Comparison of ENCODE assay signal across 17 cellular contexts in genomic region chr2:8268172-8268783, GRCh38.
DNase-seq lines count a peak whose midpoint lies in the region; ATAC-seq, FAIRE-seq and TF ChIP-seq lines count a peak whose summit lies in the region.
"Had no signal": no experiment of that assay in that cellular context is flagged by ENCODE, and none has a peak within 500 bp of the region (broad histone marks: within the 10 kb centered on the region; RNA-seq: fewer than 3 reads in every experiment).

No MANE protein-coding gene starts in this region.

- H3K9ac ChIP-seq in K562 (ENCODE audit: insufficient read depth in 1 of 2, low read depth in 2 of 2, low read length in 2 of 2), result no peak overlapping the region
- H3K9ac ChIP-seq: KMS-11 had no signal

- ATAC-seq in A549, result no peak
- ATAC-seq in K562, result no peak
- ATAC-seq in right cardiac atrium, result peak; percentile 88
- ATAC-seq in HG02642 (IDR thresholded peaks at IDR 0.05; ENCODE audit: poor library complexity, unreplicated experiment), result no peak
- no peak for ATAC-seq in HG03280 (IDR thresholded peaks at IDR 0.05; ENCODE audit: unreplicated experiment)
- no peak for ATAC-seq in gastroesophageal sphincter

- CTCF ChIA-PET in A549 (lab: Yijun Ruan, JAX), result no interaction called here
- CTCF ChIA-PET in K562 (lab: Yijun Ruan, JAX; ENCODE audit: low intra/inter-chr PET ratio), result no interaction called here

- no peaks in the 10 kb centered on the region for H3K79me2 ChIP-seq in K562 (ENCODE audit: control insufficient read depth, insufficient read depth, low read length)

- no TSS peak for BruUV-seq in K562 (replicated peaks; lab: Mats Ljungman, UMichigan)

- intact Hi-C loops in K562 (cut with micrococcal nuclease) (no loop called here), right cardiac atrium (cut with DNase I) (no loop called here)

- no peaks in the 10 kb centered on the region for H3K9me1 ChIP-seq in K562 (ENCODE audit: control insufficient read depth, insufficient read depth, low read length)

- WGBS in A549 (ENCODE audit: missing lambda C conversion rate), result 53% methylated on average over 8 of the region's 8 CpGs
- WGBS in K562 (ENCODE audit: insufficient coverage, low coverage, missing lambda C conversion rate), result 6% methylated on average over 8 of the region's 8 CpGs
- 50% methylated on average over 8 of the region's 8 CpGs for WGBS in right cardiac atrium
- WGBS in gastroesophageal sphincter (ENCODE audit: low coverage in 1 of 2), 2 donors, result 60 to 96% methylated on average over 2 to 8 of the region's 8 CpGs

- no peak overlapping the region for H2AFZ ChIP-seq in K562 (ENCODE audit: low read depth, low read length)

- no peak overlapping the region for H3K27ac ChIP-seq in A549
- H3K27ac ChIP-seq in K562 (ENCODE audit: extremely low read depth, low read depth, low read length), result no peak overlapping the region
- H3K27ac ChIP-seq in right cardiac atrium (ENCODE audit: low read length), result no peak overlapping the region
- H3K27ac ChIP-seq in coronary artery, result no peak overlapping the region
- no peak overlapping the region for H3K27ac ChIP-seq in gastroesophageal sphincter
- H3K27ac ChIP-seq: KMS-11, neutrophil, Peyer's patch had no signal

- H3K4me1 ChIP-seq in A549 (no peaks in the 10 kb centered on the region), K562 (replicated peaks in 1 of 2; ENCODE audit: control insufficient read depth in 2 of 2, insufficient read depth in 2 of 2, low read length in 2 of 2) (no peaks in the 10 kb centered on the region), right cardiac atrium (ENCODE audit: control insufficient read depth, insufficient read depth, low read length) (peaks cover 4% of the 10 kb centered on the region), gastroesophageal sphincter (no peaks in the 10 kb centered on the region)
- H3K4me1 ChIP-seq: Peyer's patch had no signal

- DNase-seq in A549 (ENCODE audit: low read depth in 1 of 2, low spot score in 1 of 2) (no peak), EH (ENCODE audit: low read depth) (peak; percentile 50), K562 (ENCODE audit: extremely low read depth in 1 of 4, low spot score in 3 of 4) (no peak), right cardiac atrium (peak; percentile 64 to 78 (median 69)), coronary artery (ENCODE audit: low spot score) (no peak)
- DNase-seq: activated CD4-positive, CD25-positive, alpha-beta regulatory T cell treated with anti-CD3 and anti-CD28 coated beads, Interleukin-2, amount 50 U/mL, for 72 hours; AML-193; cerebellar nuclear complex; endodermal cell; NCI-H1105; Peyer's patch; retina had no signal

- H3K27me3 ChIP-seq in K562 (ENCODE audit: control insufficient read depth in 2 of 2, insufficient read depth in 2 of 2, low read length in 2 of 2) (no peaks in the 10 kb centered on the region), right cardiac atrium (ENCODE audit: control insufficient read depth, insufficient read depth) (no peaks in the 10 kb centered on the region), gastroesophageal sphincter (no peaks in the 10 kb centered on the region)
- H3K27me3 ChIP-seq: neutrophil, Peyer's patch had no signal

- TF ChIP-seq EP300 in A549 (IDR thresholded peaks at IDR 0.05), result no peak
- no peak for TF ChIP-seq EP300 in K562 (IDR thresholded peaks at IDR 0.05; ENCODE audit: low read length)
- TF ChIP-seq EP300 in gastroesophageal sphincter (IDR thresholded peaks at IDR 0.05), result no peak

- FAIRE-seq in A549 (lab: Jason Lieb, UNC) (no peak), K562 (lab: Jason Lieb, UNC) (no peak)

- H3K36me3 ChIP-seq in K562 (ENCODE audit: control insufficient read depth, insufficient read depth, low read length), result no peaks in the 10 kb centered on the region
- H3K36me3 ChIP-seq in gastroesophageal sphincter, result no peaks in the 10 kb centered on the region
- H3K36me3 ChIP-seq: neutrophil, Peyer's patch had no signal

- POLR2A ChIA-PET in A549 (lab: Yijun Ruan, JAX), result no interaction called here
- POLR2A ChIA-PET in K562 (lab: Yijun Ruan, JAX), result no interaction called here

- TF ChIP-seq CTCF in A549 (IDR thresholded peaks at IDR 0.05) (no peak), K562 (IDR thresholded peaks at IDR 0.05 in 2 of 3, conservative IDR thresholded peaks at IDR 0.05 in 1 of 3; ENCODE audit: insufficient read depth in 2 of 3, low read depth in 1 of 3, low read length in 3 of 3) (no peak), coronary artery (IDR thresholded peaks at IDR 0.05) (no peak), gastroesophageal sphincter (IDR thresholded peaks at IDR 0.05) (no peak)

- in situ Hi-C loops in K562 (cut with MboI), result no loop called here

- TF ChIP-seq POLR2A in A549 (IDR thresholded peaks at IDR 0.05; ENCODE audit: low read length), result no peak
- TF ChIP-seq POLR2A in K562 (conservative IDR thresholded peaks at IDR 0.05), result no peak
- TF ChIP-seq POLR2A in gastroesophageal sphincter (IDR thresholded peaks at IDR 0.05), result no peak

- H3K4me2 ChIP-seq in A549, result no peak overlapping the region
- H3K4me2 ChIP-seq in K562 (ENCODE audit: insufficient read depth, low read length), result no peak overlapping the region
- H3K4me2 ChIP-seq: KMS-11 had no signal

- H3K9me3 ChIP-seq in A549 (no peaks in the 10 kb centered on the region), K562 (replicated peaks; ENCODE audit: control insufficient read depth, insufficient read depth, low read depth, low read length) (no peaks in the 10 kb centered on the region), right cardiac atrium (ENCODE audit: control insufficient read depth, low read length) (no peaks in the 10 kb centered on the region), gastroesophageal sphincter (no peaks in the 10 kb centered on the region)
- H3K9me3 ChIP-seq: neutrophil, Peyer's patch had no signal

- TF ChIP-seq RAD21 in A549 (conservative IDR thresholded peaks at IDR 0.05 in 1 of 2, IDR thresholded peaks at IDR 0.05 in 1 of 2) (no peak), K562 (CRISPR knock-in tag; conservative IDR thresholded peaks at IDR 0.05 in 1 of 2, IDR thresholded peaks at IDR 0.05 in 1 of 2) (no peak)

- H4K20me1 ChIP-seq in K562 (replicated peaks; ENCODE audit: control insufficient read depth, insufficient read depth, low read length), result no peaks in the 10 kb centered on the region

- H3K4me3 ChIP-seq in A549 (no peak overlapping the region), K562 (no peak overlapping the region), right cardiac atrium (ENCODE audit: low read length) (no peak overlapping the region), coronary artery (no peak overlapping the region), gastroesophageal sphincter (no peak overlapping the region)
- H3K4me3 ChIP-seq: Peyer's patch had no signal

TF ChIP-seq in A549, 52 proteins besides CTCF, POLR2A, EP300 and RAD21:
- TF ChIP-seq MAFK (IDR thresholded peaks at IDR 0.05; ENCODE audit: partially characterized antibody) (peak; percentile 65), TFCP2L1 (CRISPR knock-in tag; IDR thresholded peaks at IDR 0.05) (no peak)
TF ChIP-seq in A549: peak in this region for 1.

TF ChIP-seq in K562, 482 proteins besides CTCF, POLR2A, EP300 and RAD21:
- TF ChIP-seq PHB (CRISPR knock-in tag; IDR thresholded peaks at IDR 0.05) (no peak), ZNF316 (IDR thresholded peaks at IDR 0.05) (peak; percentile 13; the same call in 1 of the 2 replicates), HBP1 (CRISPR knock-in tag; IDR thresholded peaks at IDR 0.05) (no peak), PBX2 (CRISPR knock-in tag; IDR thresholded peaks at IDR 0.05; ENCODE audit: low read depth) (no peak), PBX2 (tag; conservative IDR thresholded peaks at IDR 0.05; ENCODE audit: low read depth) (no peak), NFE2 (IDR thresholded peaks at IDR 0.05; ENCODE audit: low read depth) (no peak)

Comparison
In these comparisons a context has a peak if more than half of its experiments do, and no peak if none do; other contexts are left out.
1. ATAC-seq: peak in right cardiac atrium (2 of 2); none in A549 (0 of 2), K562 (single experiment), HG02642 (single experiment), HG03280 (single experiment) and gastroesophageal sphincter (single experiment).
2. DNase-seq: peak in EH (single experiment) and right cardiac atrium (3 of 3); none in A549 (0 of 2), K562 (0 of 4) and coronary artery (single experiment).
3. Of the 35 proteins assayed by ChIP-seq in both K562 and A549: peak only in K562: none; only in A549: MAFK; in both: none; in neither: 34.